8 cellular contexts compared by ENCODE assay signal in genomic region chr19:9834726-9835506, GRCh38. TPM values are rescaled to one million over a fixed set of nuclear protein-coding genes. Genes with fewer than 3 reads are reported as not detected.
DNase-seq lines count a peak whose midpoint lies in the region; ATAC-seq, FAIRE-seq and TF ChIP-seq lines count a peak whose summit lies in the region.

TSS of gene PIN1 (plus strand) at chr19:9835318. CDS start at chr19:9835345, 27 bp downstream.

- H3K4me3 ChIP-seq in body of pancreas (peak within 1 kb of the TSS; percentile 62 to 95), sigmoid colon (peak within 1 kb of the TSS; percentile 90 to 100 (median 97))

- TF ChIP-seq CTCF in body of pancreas (IDR thresholded peaks at IDR 0.05) = peak; percentile 44 to 87 (median 72)
- TF ChIP-seq CTCF in sigmoid colon (IDR thresholded peaks at IDR 0.05) = peak in 2 of 4 experiments; percentile 34 to 61

- peaks cover 12% of the 10 kb centered on the region for H3K4me1 ChIP-seq in body of pancreas
- H3K4me1 ChIP-seq in sigmoid colon = peaks cover 0 to 33% (median 13%) of the 10 kb centered on the region in 4 donors

- H3K9me3 ChIP-seq in body of pancreas (no peaks in the 10 kb centered on the region), sigmoid colon (no peaks in the 10 kb centered on the region)

- H3K27me3 ChIP-seq in body of pancreas (no peaks in the 10 kb centered on the region), sigmoid colon (no peaks in the 10 kb centered on the region)

- 0 to 1% methylated on average over 14 to 52 of the region's 73 CpGs for WGBS in body of pancreas, 2 donors
- 1% methylated on average over 73 of the region's 73 CpGs for WGBS in sigmoid colon, 2 donors

- H3K36me3 ChIP-seq in body of pancreas (replicated peaks in 1 of 2; ENCODE audit: insufficient read depth in 1 of 2, low read depth in 2 of 2) = no peaks in the 10 kb centered on the region
- H3K36me3 ChIP-seq in sigmoid colon = peaks cover 1 to 32% (median 7%) of the 10 kb centered on the region in 4 donors

- FAIRE-seq in A204.1 (lab: Jason Lieb, UNC) (peak; percentile 87), TTC549 (lab: Jason Lieb, UNC) (peak; percentile 74)

- intact Hi-C loops in body of pancreas (cut with DNase I) (no loop called here), sigmoid colon (cut with DNase I) (loop anchor here (5.0 kb wide), 1 partner anchor 1003 kb away; the partner anchor contains the start of genes MBD3L1 and ZNF558)

- TF ChIP-seq POLR2A in body of pancreas (IDR thresholded peaks at IDR 0.05) (peak in 2 of 3 donors; percentile 22 to 41), sigmoid colon (IDR thresholded peaks at IDR 0.05) (no peak)

- DNase-seq in NCI-H2107 treated with DMSO at 0.1 percent for 48 hours (lab: John Stamatoyannopoulos, UW; ENCODE audit: unreplicated experiment) (peak; percentile 92), body of pancreas (peak; percentile 99 to 100 (median 100)), iPS DF 19.7 (ENCODE audit: low read depth, low spot score) (peak; percentile 90), sigmoid colon (peak; percentile 99)

- peak within 1 kb of the TSS; percentile 39 to 86 (median 68) for H3K27ac ChIP-seq in body of pancreas
- H3K27ac ChIP-seq in sigmoid colon = peak within 1 kb of the TSS; percentile 79 to 88 (median 84)

- ATAC-seq in GM18520 (IDR thresholded peaks at IDR 0.05; ENCODE audit: unreplicated experiment) (peak; percentile 96), HG03064 (IDR thresholded peaks at IDR 0.05; ENCODE audit: low read depth, unreplicated experiment) (peak; percentile 81), body of pancreas (peak; percentile 99)

- TF ChIP-seq EP300 in sigmoid colon (IDR thresholded peaks at IDR 0.05) = no peak

RNA-seq across cellular contexts. Expression of gene PIN1, which starts in this region (rescaled TPM):
- total RNA-seq in body of pancreas = 10 to 100 TPM; 22.7 to 27.0 TPM
- total RNA-seq in sigmoid colon = 100 to 1,000 TPM in 3 of 4 donors, 10 to 100 TPM in 1; 77.5 to 149 (median 142) TPM
- 100 to 1,000 TPM in 2 of 3 donors, 10 to 100 TPM in 1; 87.4 to 122 (median 117) TPM for polyA plus RNA-seq in sigmoid colon

Comparison
In these comparisons a context has a peak if more than half of its experiments do, and no peak if none do; other contexts are left out.
1. Peak in every context shown above with its lines: DNase-seq, ATAC-seq, H3K4me3 ChIP-seq and H3K27ac ChIP-seq.
2. POLR2A ChIP-seq: peak in body of pancreas (2 of 3); none in sigmoid colon (0 of 2).